22 cellular contexts compared by ENCODE assay signal in genomic region chr22:36590441-36591056, GRCh38.
"Had no signal": no experiment of that assay in that cellular context is flagged by ENCODE, and none has a peak within 500 bp of the region (broad histone marks: within the 10 kb centered on the region; RNA-seq: fewer than 3 reads in every experiment).

No MANE protein-coding gene starts in this region.

- H3K36me3 Mint-ChIP-seq: activated naive CD8-positive, alpha-beta T cell treated with anti-CD3 and anti-CD28 coated beads, Interleukin-2, amount 10 ng/mL, durations not matched to agents 7 days and 5 days had no signal

- H3K27ac Mint-ChIP-seq: activated CD8-positive, alpha-beta T cell treated with anti-CD3 and anti-CD28 coated beads, Interleukin-2, amount 10 ng/mL, durations not matched to agents 7 days and 5 days; activated naive CD8-positive, alpha-beta T cell treated with anti-CD3 and anti-CD28 coated beads, Interleukin-2, amount 10 ng/mL, durations not matched to agents 7 days and 5 days; T-helper 1 cell treated with Interleukin-12 subunit alpha and Interleukin-12 subunit beta and Interleukin-4 antibody, amounts not matched to agents 30 μg/mL and 1 μg/mL, for 36 hours had no signal

- H3K9me3 ChIP-seq: adrenal gland, ascending aorta, body of pancreas, Peyer's patch, SJSA1 had no signal

- FAIRE-seq: bronchial epithelial cell had no signal

- DNase-seq: activated CD4-positive, alpha-beta T cell treated with anti-CD3 and anti-CD28 coated beads for 48 hours; activated CD4-positive, alpha-beta T cell treated with anti-CD3 and anti-CD28 coated beads, Interleukin-2, amount 50 U/mL, for 4 hours; activated CD4-positive, CD25-positive, alpha-beta regulatory T cell treated with anti-CD3 and anti-CD28 coated beads, Interleukin-2, amount 50 U/mL, for 72 hours; activated CD8-positive, alpha-beta memory T cell treated with anti-CD3 and anti-CD28 coated beads, Interleukin-2, amount 50 U/mL, for 48 hours; activated CD8-positive, alpha-beta T cell treated with anti-CD3 and anti-CD28 coated beads, Interleukin-2, amount 10 ng/mL, durations not matched to agents 7 days and 5 days; activated naive CD4-positive, alpha-beta T cell treated with anti-CD3 and anti-CD28 coated beads, Interleukin-2, amount 50 U/mL, for 16 hours; activated naive CD8-positive, alpha-beta T cell treated with anti-CD3 and anti-CD28 coated beads, Interleukin-2, amount 10 ng/mL, durations not matched to agents 7 days and 5 days; activated T-cell treated with anti-CD3 and anti-CD28 coated beads, Interleukin-2, amount 50 U/mL, for 1 hour; body of pancreas; NCI-H1092 treated with DMSO at 0.1 percent for 48 hours; NCI-H1436; NCI-H1694 treated with DMSO at 0.1 percent for 48 hours; NCI-H2029 treated with DMSO at 0.1 percent for 48 hours; NCI-H510A treated with DMSO at 0.1 percent for 48 hours; Peyer's patch; SHP77 had no signal

- H3K9ac ChIP-seq: KMS-11 had no signal

- H3K4me1 ChIP-seq: ascending aorta, body of pancreas, Peyer's patch, SJSA1 had no signal

- H3K4me3 ChIP-seq: adrenal gland, ascending aorta, body of pancreas, Peyer's patch, SJSA1 had no signal

- H3K4me1 Mint-ChIP-seq: activated naive CD8-positive, alpha-beta T cell treated with anti-CD3 and anti-CD28 coated beads, Interleukin-2, amount 10 ng/mL, durations not matched to agents 7 days and 5 days had no signal

- H3K4me2 ChIP-seq: KMS-11 had no signal

- H3K4me3 Mint-ChIP-seq: activated CD8-positive, alpha-beta T cell treated with anti-CD3 and anti-CD28 coated beads, Interleukin-2, amount 10 ng/mL, durations not matched to agents 7 days and 5 days; activated naive CD8-positive, alpha-beta T cell treated with anti-CD3 and anti-CD28 coated beads, Interleukin-2, amount 10 ng/mL, durations not matched to agents 7 days and 5 days; T-helper 1 cell treated with Interleukin-12 subunit alpha and Interleukin-12 subunit beta and Interleukin-4 antibody, amounts not matched to agents 30 μg/mL and 1 μg/mL, for 36 hours had no signal

- H3K36me3 ChIP-seq: adrenal gland, ascending aorta, Peyer's patch, SJSA1 had no signal

- H3K27me3 ChIP-seq: ascending aorta, Peyer's patch had no signal

- H3K27ac ChIP-seq: adrenal gland, ascending aorta, body of pancreas, KMS-11, Peyer's patch, SJSA1 had no signal
